Comparison of ENCODE assay signal across 24 cellular contexts in the genomic region with DNA sequence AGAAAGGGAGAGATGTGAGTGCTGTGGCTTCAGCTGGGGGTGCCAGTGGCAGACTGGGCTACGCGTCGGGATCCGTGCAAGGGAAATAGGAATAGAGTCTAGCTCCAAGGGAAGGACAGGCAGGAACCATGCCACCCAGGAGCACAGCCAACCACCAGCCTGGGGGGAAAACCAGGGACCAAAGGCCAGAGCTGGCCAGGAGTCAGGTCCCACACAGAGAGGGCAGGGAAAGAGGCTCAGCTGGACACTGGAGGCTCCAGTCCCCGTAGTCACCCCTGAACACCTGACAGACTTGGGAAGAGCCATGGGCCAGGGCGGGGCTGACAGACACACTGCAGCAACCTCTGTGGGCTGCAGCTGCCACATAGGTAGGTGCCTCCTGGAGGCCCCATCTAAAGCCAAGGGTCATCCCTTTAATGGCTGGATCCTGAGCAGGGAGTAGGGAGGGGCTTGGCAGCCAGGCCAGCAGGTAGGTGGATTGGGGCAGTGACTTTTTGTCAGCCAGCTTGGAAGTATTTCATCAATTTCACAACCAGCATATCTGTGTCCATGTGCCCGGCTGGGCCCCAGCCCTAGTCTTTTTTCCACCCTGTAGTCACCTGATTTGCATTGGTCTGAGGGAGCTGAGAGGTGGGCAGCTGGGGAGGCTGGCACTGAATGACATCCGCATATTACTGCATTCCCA.
"Had no signal": no experiment of that assay in that cellular context is flagged by ENCODE, and none has a peak within 500 bp of the region (broad histone marks: within the 10 kb centered on the region; RNA-seq: fewer than 3 reads in every experiment).

No MANE protein-coding gene starts in this region.

- DNase-seq: activated CD4-positive, alpha-beta T cell treated with anti-CD3 and anti-CD28 coated beads for 48 hours; activated CD4-positive, alpha-beta T cell treated with anti-CD3 and anti-CD28 coated beads, Interleukin-2, amount 50 U/mL, for 4 hours; activated CD4-positive, CD25-positive, alpha-beta regulatory T cell treated with anti-CD3 and anti-CD28 coated beads, Interleukin-2, amount 50 U/mL, for 72 hours; activated CD8-positive, alpha-beta T cell treated with anti-CD3 and anti-CD28 coated beads, Interleukin-2, amount 10 ng/mL, durations not matched to agents 7 days and 5 days; activated effector memory CD4-positive, alpha-beta T cell treated with anti-CD3 and anti-CD28 coated beads, Interleukin-2, amount 50 U/mL, for 16 hours; activated naive CD4-positive, alpha-beta T cell treated with Interleukin-2 at 50 U/mL for 16 hours; activated naive CD8-positive, alpha-beta T cell treated with anti-CD3 and anti-CD28 coated beads, Interleukin-2, amount 50 U/mL, for 24 hours; activated T-cell treated with anti-CD3 and anti-CD28 coated beads, Interleukin-2, amount 50 U/mL, for 4 hours; amniotic stem cell; body of pancreas; MG63; NCI-H1105; NCI-H1694 treated with DMSO at 0.1 percent for 48 hours; NCI-H2081; NCI-H446 treated with DMSO at 0.1 percent for 48 hours; NCI-H524 treated with DMSO at 0.1 percent for 48 hours; SIG-M5; T-helper 17 cell; T-helper 9 cell had no signal

- H3K27ac Mint-ChIP-seq: activated CD8-positive, alpha-beta T cell treated with anti-CD3 and anti-CD28 coated beads, Interleukin-2, amount 10 ng/mL, durations not matched to agents 7 days and 5 days; activated naive CD4-positive, alpha-beta T cell treated with anti-CD3 and anti-CD28 coated beads, Interleukin-2, amount 50 U/mL, for 72 hours; activated naive CD8-positive, alpha-beta T cell treated with anti-CD3 and anti-CD28 coated beads, Interleukin-2, amount 50 U/mL, for 24 hours; WTC11 had no signal

- H3K27ac ChIP-seq: ascending aorta, body of pancreas had no signal

- H3K27me3 ChIP-seq: ascending aorta, body of pancreas, MG63 had no signal

- H3K9me3 ChIP-seq: ascending aorta, body of pancreas, MG63 had no signal

- H3K27me3 Mint-ChIP-seq: activated naive CD8-positive, alpha-beta T cell treated with anti-CD3 and anti-CD28 coated beads, Interleukin-2, amount 50 U/mL, for 24 hours had no signal

- ATAC-seq: activated CD8-positive, alpha-beta T cell treated with anti-CD3 and anti-CD28 coated beads, Interleukin-2, amount 10 ng/mL, durations not matched to agents 7 days and 5 days; activated naive CD4-positive, alpha-beta T cell treated with anti-CD3 and anti-CD28 coated beads, Interleukin-2, amount 50 U/mL, for 72 hours; activated naive CD8-positive, alpha-beta T cell treated with anti-CD3 and anti-CD28 coated beads, Interleukin-2, amount 50 U/mL, for 24 hours; activated T-cell treated with anti-CD3 and anti-CD28 coated beads, Interleukin-2, amount 50 U/mL, for 4 hours; body of pancreas; T-helper 17 cell; WTC11 had no signal

- H3K4me3 ChIP-seq: ascending aorta, body of pancreas, MG63 had no signal

- H3K4me1 ChIP-seq: body of pancreas had no signal

- FAIRE-seq: bronchial epithelial cell had no signal

- H3K4me1 Mint-ChIP-seq: activated naive CD8-positive, alpha-beta T cell treated with anti-CD3 and anti-CD28 coated beads, Interleukin-2, amount 50 U/mL, for 24 hours had no signal

- H3K4me3 Mint-ChIP-seq: activated CD8-positive, alpha-beta T cell treated with anti-CD3 and anti-CD28 coated beads, Interleukin-2, amount 10 ng/mL, durations not matched to agents 7 days and 5 days; activated naive CD8-positive, alpha-beta T cell treated with anti-CD3 and anti-CD28 coated beads, Interleukin-2, amount 50 U/mL, for 24 hours; activated T-cell treated with anti-CD3 and anti-CD28 coated beads, Interleukin-2, amount 50 U/mL, for 4 hours; central memory CD8-positive, alpha-beta T cell; T-helper 17 cell; WTC11 had no signal

- H3K36me3 Mint-ChIP-seq: activated naive CD4-positive, alpha-beta T cell treated with anti-CD3 and anti-CD28 coated beads, Interleukin-2, amount 50 U/mL, for 72 hours; WTC11 had no signal

- H3K9me3 Mint-ChIP-seq: activated naive CD4-positive, alpha-beta T cell treated with anti-CD3 and anti-CD28 coated beads, Interleukin-2, amount 50 U/mL, for 72 hours; activated naive CD8-positive, alpha-beta T cell treated with anti-CD3 and anti-CD28 coated beads, Interleukin-2, amount 50 U/mL, for 24 hours; activated T-cell treated with anti-CD3 and anti-CD28 coated beads, Interleukin-2, amount 50 U/mL, for 4 hours; central memory CD8-positive, alpha-beta T cell had no signal

- H3K36me3 ChIP-seq: ascending aorta, MG63 had no signal
